In genomic region chr3:130834476-130834875, GRCh38 we compare ENCODE assay signal across 17 cellular contexts. TPM values are rescaled to one million over a fixed set of nuclear protein-coding genes. Genes with fewer than 3 reads are reported as not detected.
DNase-seq lines count a peak whose midpoint lies in the region; ATAC-seq and TF ChIP-seq lines count a peak whose summit lies in the region.
"Had no signal": no experiment of that assay in that cellular context is flagged by ENCODE, and none has a peak within 500 bp of the region (broad histone marks: within the 10 kb centered on the region; RNA-seq: fewer than 3 reads in every experiment).

No MANE protein-coding gene starts in this region.

- no peak overlapping the region for H3K4me3 ChIP-seq in lower leg skin (ENCODE audit: low read depth, poor library complexity, severe bottlenecking)
- H3K4me3 ChIP-seq: HAP-1, SJCRH30, tibial artery had no signal

- peak; percentile 8 for DNase-seq in GM04504 (ENCODE audit: low read depth)
- peak; percentile 8 for DNase-seq in NCI-H69 (lab: John Stamatoyannopoulos, UW)
- DNase-seq in dedifferentiated amniotic fluid mesenchymal stem cell (ENCODE audit: extremely low spot score) = peak; percentile 34
- DNase-seq in pons (ENCODE audit: low spot score) = peak; percentile 19
- no peak for DNase-seq in lower leg skin (ENCODE audit: low spot score in 2 of 2)
- DNase-seq: activated CD4-positive, alpha-beta T cell treated with anti-CD3 and anti-CD28 coated beads for 4 hours; activated naive CD4-positive, alpha-beta T cell treated with anti-CD3 and anti-CD28 coated beads for 36 hours; midbrain; SJCRH30; stimulated activated CD4-positive, alpha-beta T cell treated with anti-CD3 and anti-CD28 coated beads, Interleukin-4, amount 100 ng/mL, for 1 hour; stimulated activated CD8-positive, alpha-beta memory T cell treated with anti-CD3 and anti-CD28 coated beads, Interleukin-4, amount 100 ng/mL, for 48 hours; T-helper 9 cell; tibial artery had no signal

- no peak for TF ChIP-seq POLR2A in lower leg skin (IDR thresholded peaks at IDR 0.05)

- ATAC-seq in HG03457 (IDR thresholded peaks at IDR 0.05; ENCODE audit: unreplicated experiment) = no peak
- ATAC-seq in HG02798 (IDR thresholded peaks at IDR 0.05; ENCODE audit: poor library complexity, unreplicated experiment) = no peak
- ATAC-seq in GM21619 (IDR thresholded peaks at IDR 0.05; ENCODE audit: unreplicated experiment) = no peak

- intact Hi-C loops in lower leg skin (cut with DNase I; ENCODE audit: low total_unique reads) = no loop called here

- TF ChIP-seq CTCF in lower leg skin (IDR thresholded peaks at IDR 0.05) = no peak

RNA-seq across cellular contexts. Expression of gene ATP2C1, which starts 59.4 kb away (rescaled TPM):
- 10 to 100 TPM; 53.0 to 63.7 (median 60.2) TPM for total RNA-seq in lower leg skin

Comparison
In these comparisons a context has a peak if more than half of its experiments do, and no peak if none do; other contexts are left out.
1. DNase-seq: peak in GM04504 (single experiment), NCI-H69 (single experiment), dedifferentiated amniotic fluid mesenchymal stem cell (single experiment) and pons (single experiment); none in lower leg skin (0 of 2).